Comparison of ENCODE assay signal across 3 cellular contexts in genomic region chr1:213211201-213211600, GRCh38.
"Had no signal": no experiment of that assay in that cellular context is flagged by ENCODE, and none has a peak within 500 bp of the region (broad histone marks: within the 10 kb centered on the region; RNA-seq: fewer than 3 reads in every experiment).

No MANE protein-coding gene starts in this region.

- ATAC-seq: GM12878 had no signal

- H3K4me3 ChIP-seq: GM12878 had no signal

- DNase-seq: GDM1, GF-D8 had no signal
